In the genomic region with DNA sequence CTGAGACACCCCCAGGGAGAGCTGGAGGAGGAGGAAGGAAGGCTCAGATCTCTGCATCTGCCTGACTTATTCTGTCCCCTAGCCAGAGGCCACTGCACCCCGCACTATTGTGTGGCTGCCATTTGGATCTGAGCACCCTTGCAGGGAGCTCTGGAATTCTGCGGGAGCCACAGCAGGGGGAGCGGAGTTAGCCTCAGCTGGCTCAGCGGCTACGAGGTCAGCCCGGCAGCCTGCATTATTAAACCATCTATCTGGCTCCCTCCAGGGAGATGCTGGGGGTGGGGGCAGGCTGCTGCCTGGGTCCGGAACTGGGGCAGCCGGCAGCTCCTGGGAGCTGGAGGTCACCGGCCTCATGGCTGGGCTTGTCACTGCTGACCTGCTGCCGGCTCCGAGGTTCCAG, we compare ENCODE assay signal across 1 cellular context.
TF ChIP-seq lines count a peak whose summit lies in the region.

No MANE protein-coding gene starts in this region.

TF ChIP-seq in IMR-90, 13 proteins besides CTCF, POLR2A, EP300 and RAD21 (continued from another document):
- TF ChIP-seq, protein P1, sequence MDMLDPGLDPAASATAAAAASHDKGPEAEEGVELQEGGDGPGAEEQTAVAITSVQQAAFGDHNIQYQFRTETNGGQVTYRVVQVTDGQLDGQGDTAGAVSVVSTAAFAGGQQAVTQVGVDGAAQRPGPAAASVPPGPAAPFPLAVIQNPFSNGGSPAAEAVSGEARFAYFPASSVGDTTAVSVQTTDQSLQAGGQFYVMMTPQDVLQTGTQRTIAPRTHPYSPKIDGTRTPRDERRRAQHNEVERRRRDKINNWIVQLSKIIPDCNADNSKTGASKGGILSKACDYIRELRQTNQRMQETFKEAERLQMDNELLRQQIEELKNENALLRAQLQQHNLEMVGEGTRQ (IDR thresholded peaks at IDR 0.05; ENCODE audit: low read depth, low read length), result no peak
- TF ChIP-seq RFX5 (IDR thresholded peaks at IDR 0.05; ENCODE audit: low read depth, low read length) (no peak), MAZ (IDR thresholded peaks at IDR 0.05; ENCODE audit: borderline replicate concordance, low read depth, low read length) (no peak), MAFK (IDR thresholded peaks at IDR 0.05; ENCODE audit: low read depth, low read length) (no peak), NFE2L2 (IDR thresholded peaks at IDR 0.05; ENCODE audit: low read depth, low read length) (no peak), MXI1 (IDR thresholded peaks at IDR 0.05; ENCODE audit: borderline replicate concordance, low read depth, low read length) (no peak), CEBPB (IDR thresholded peaks at IDR 0.05; ENCODE audit: low read depth, low read length) (no peak)
TF ChIP-seq in IMR-90: peak in this region for 0.
